Comparison of ENCODE assay signal across 8 cellular contexts in genomic region chrX:119398974-119399771, GRCh38. TPM values are rescaled to one million over a fixed set of nuclear protein-coding genes. Genes with fewer than 3 reads are reported as not detected.
DNase-seq lines count a peak whose midpoint lies in the region; ATAC-seq and TF ChIP-seq lines count a peak whose summit lies in the region.

TSS of gene SLC25A43 (plus strand) at chrX:119399336. CDS start at chrX:119399404, 68 bp downstream.

- TF ChIP-seq POLR2A in NB4 (IDR thresholded peaks at IDR 0.05; ENCODE audit: extremely low read depth, insufficient read length) = no peak

- H3K4me3 Mint-ChIP-seq in activated T-helper 17 cell treated with anti-CD3 and anti-CD28 coated beads, Interleukin-2, amount 50 U/mL, for 72 hours = peak within 1 kb of the TSS; percentile 86
- H3K4me3 Mint-ChIP-seq in neural progenitor cell = peak within 1 kb of the TSS; percentile 82

- TF ChIP-seq CTCF in NB4 (IDR thresholded peaks at IDR 0.05; ENCODE audit: low read depth, low read length) (no peak), fibroblast of the aortic adventitia (IDR thresholded peaks at IDR 0.05; ENCODE audit: insufficient read depth, low read length) (no peak), neural progenitor cell (IDR thresholded peaks at IDR 0.05) (no peak)

- H3K36me3 Mint-ChIP-seq in activated T-helper 17 cell treated with anti-CD3 and anti-CD28 coated beads, Interleukin-2, amount 50 U/mL, for 72 hours (ENCODE audit: low read depth) = no peaks in the 10 kb centered on the region
- H3K36me3 Mint-ChIP-seq in neural progenitor cell = no peaks in the 10 kb centered on the region

- intact Hi-C loops in aorta (cut with DNase I) = no loop called here

- H3K27ac Mint-ChIP-seq in activated T-helper 17 cell treated with anti-CD3 and anti-CD28 coated beads, Interleukin-2, amount 50 U/mL, for 72 hours = peak within 1 kb of the TSS; percentile 88
- H3K27ac Mint-ChIP-seq in neural progenitor cell = no peak within 1 kb of the TSS

- H3K4me3 ChIP-seq in NB4 (ENCODE audit: low read depth, low read length) (peak within 1 kb of the TSS; percentile 73), fibroblast of the aortic adventitia (ENCODE audit: low read depth, low read length) (peak within 1 kb of the TSS; percentile 70), neural progenitor cell (peak within 1 kb of the TSS; percentile 51), aorta (ENCODE audit: low read length in 2 of 2) (peak within 1 kb of the TSS; percentile 58 to 77)

- peaks cover 7% of the 10 kb centered on the region for H3K27me3 ChIP-seq in neural progenitor cell
- H3K27me3 ChIP-seq in aorta (ENCODE audit: control insufficient read depth in 1 of 2, insufficient read depth in 2 of 2, low read length in 1 of 2) = no peaks in the 10 kb centered on the region

- no peaks in the 10 kb centered on the region for H3F3A ChIP-seq in neural progenitor cell (ENCODE audit: low read depth)

- no peaks in the 10 kb centered on the region for H3K27me3 Mint-ChIP-seq in activated T-helper 17 cell treated with anti-CD3 and anti-CD28 coated beads, Interleukin-2, amount 50 U/mL, for 72 hours
- H3K27me3 Mint-ChIP-seq in neural progenitor cell (ENCODE audit: insufficient read depth, low read depth) = no peaks in the 10 kb centered on the region

- no peak within 1 kb of the TSS for H3K27ac ChIP-seq in neural progenitor cell
- H3K27ac ChIP-seq in aorta (ENCODE audit: low read depth in 1 of 2, low read length in 2 of 2) = peak within 1 kb of the TSS in 1 of 2 donors; percentile 68

- H3K4me1 Mint-ChIP-seq in activated T-helper 17 cell treated with anti-CD3 and anti-CD28 coated beads, Interleukin-2, amount 50 U/mL, for 72 hours = peaks cover 9% of the 10 kb centered on the region
- H3K4me1 Mint-ChIP-seq in neural progenitor cell = peaks cover 3% of the 10 kb centered on the region

- H2AFZ ChIP-seq in neural progenitor cell (replicated peaks) = peak within 1 kb of the TSS; percentile 85

- H3K9me3 Mint-ChIP-seq in activated T-helper 17 cell treated with anti-CD3 and anti-CD28 coated beads, Interleukin-2, amount 50 U/mL, for 72 hours = no peaks in the 10 kb centered on the region
- peaks cover 13% of the 10 kb centered on the region for H3K9me3 Mint-ChIP-seq in neural progenitor cell

- WGBS in aorta, 2 donors = 0 to 28% methylated on average over 52 to 77 of the region's 77 CpGs

- no peaks in the 10 kb centered on the region for H4K20me1 ChIP-seq in neural progenitor cell (ENCODE audit: low read depth)

- H3K4me2 ChIP-seq in neural progenitor cell = peak within 1 kb of the TSS; percentile 75

- H3K9me3 ChIP-seq in neural progenitor cell (ENCODE audit: low read depth) = no peaks in the 10 kb centered on the region
- no peaks in the 10 kb centered on the region for H3K9me3 ChIP-seq in aorta (ENCODE audit: control insufficient read depth, low read length)

- DNase-seq in NCI-H2081 (lab: John Stamatoyannopoulos, UW) (peak; percentile 32 to 36), NCI-H2081 treated with DMSO at 0.1 percent for 48 hours (lab: John Stamatoyannopoulos, UW) (no peak), NB4 (ENCODE audit: low read depth) (peak; percentile 77), fibroblast of the aortic adventitia (ENCODE audit: low read depth) (peak; percentile 35), neural progenitor cell (ENCODE audit: low spot score) (peak; percentile 55), aorta (peak; percentile 58 to 83)

- peaks cover 4% of the 10 kb centered on the region for H3K4me1 ChIP-seq in neural progenitor cell
- H3K4me1 ChIP-seq in aorta (ENCODE audit: control insufficient read depth in 1 of 2, insufficient read depth in 2 of 2, low read length in 2 of 2) = no peaks in the 10 kb centered on the region

- H3K36me3 ChIP-seq in neural progenitor cell (no peaks in the 10 kb centered on the region), aorta (ENCODE audit: control insufficient read depth in 1 of 2, insufficient read depth in 2 of 2, low read length in 1 of 2) (no peaks in the 10 kb centered on the region)

- H3K9ac ChIP-seq in neural progenitor cell = no peak within 1 kb of the TSS

- H3K79me2 ChIP-seq in neural progenitor cell (ENCODE audit: low read depth) = no peaks in the 10 kb centered on the region

- ATAC-seq in HG02571 (IDR thresholded peaks at IDR 0.05; ENCODE audit: unreplicated experiment) = peak; percentile 89
- peak; percentile 95 for ATAC-seq in activated T-helper 17 cell treated with anti-CD3 and anti-CD28 coated beads, Interleukin-2, amount 50 U/mL, for 72 hours (replicated peaks)
- ATAC-seq in aorta (ENCODE audit: low FRiP score) = peak; percentile 84

RNA-seq across cellular contexts. Expression of gene SLC25A43, which starts in this region (rescaled TPM):
- total RNA-seq in activated T-helper 17 cell treated with anti-CD3 and anti-CD28 coated beads, Interleukin-2, amount 50 U/mL, for 72 hours = 10 to 100 TPM in 1 of 2 donors, 1 to 10 TPM in 1; 5.1 to 12.7 TPM
- total RNA-seq in fibroblast of the aortic adventitia (ENCODE audit: low replicate concordance) = 9.3 and 22.9 TPM in 2 replicates
- total RNA-seq in neural progenitor cell (ENCODE audit: low replicate concordance) = 2.3 and 5.4 TPM in 2 replicates
- total RNA-seq in aorta = 10 to 100 TPM; 11.6 to 13.2 TPM
- polyA plus RNA-seq in aorta = 10 to 100 TPM; 10.2 to 14.1 TPM
